In the genomic region with DNA sequence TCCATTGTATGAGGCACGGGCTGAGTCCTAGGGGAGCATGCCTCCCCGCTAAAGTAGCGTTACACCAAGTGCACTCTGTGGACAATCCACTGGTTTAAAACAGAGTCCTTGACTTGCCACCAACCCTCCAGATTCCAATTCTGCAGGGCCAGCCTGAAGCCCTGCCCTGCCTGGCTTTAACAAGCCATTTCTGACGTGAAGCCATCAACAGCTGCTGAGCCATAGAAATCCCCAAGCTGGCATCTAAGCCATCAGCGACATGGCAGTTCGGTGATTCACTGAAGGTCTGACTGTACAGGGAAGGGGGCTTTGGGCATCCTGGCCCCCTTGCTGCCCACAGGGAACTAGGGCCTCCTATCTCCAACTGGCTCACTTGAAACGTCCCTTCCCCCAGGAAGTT, we compare ENCODE assay signal across 1 cellular context.
TF ChIP-seq lines count a peak whose summit lies in the region.

No MANE protein-coding gene starts in this region.

TF ChIP-seq in IMR-90, 13 proteins besides CTCF, POLR2A, EP300 and RAD21:
- TF ChIP-seq USF2 (IDR thresholded peaks at IDR 0.05; ENCODE audit: low read depth, low read length) (no peak), NFE2L2 (IDR thresholded peaks at IDR 0.05; ENCODE audit: low read depth, low read length) (no peak), MAFK (IDR thresholded peaks at IDR 0.05; ENCODE audit: low read depth, low read length) (no peak), CEBPB (IDR thresholded peaks at IDR 0.05; ENCODE audit: low read depth, low read length) (no peak), FOS (IDR thresholded peaks at IDR 0.05; ENCODE audit: low read depth, low read length) (no peak), RFX5 (IDR thresholded peaks at IDR 0.05; ENCODE audit: low read depth, low read length) (no peak), BHLHE40 (IDR thresholded peaks at IDR 0.05; ENCODE audit: low read depth, low read length) (no peak), MAZ (IDR thresholded peaks at IDR 0.05; ENCODE audit: borderline replicate concordance, low read depth, low read length) (no peak), RCOR1 (IDR thresholded peaks at IDR 0.05; ENCODE audit: insufficient replicate concordance, low read length) (no peak), MXI1 (IDR thresholded peaks at IDR 0.05; ENCODE audit: borderline replicate concordance, low read depth, low read length) (no peak), CHD1 (IDR thresholded peaks at IDR 0.05; ENCODE audit: low read depth, low read length) (no peak), SMC3 (IDR thresholded peaks at IDR 0.05; ENCODE audit: low read depth, low read length) (no peak)
- TF ChIP-seq, protein P1, sequence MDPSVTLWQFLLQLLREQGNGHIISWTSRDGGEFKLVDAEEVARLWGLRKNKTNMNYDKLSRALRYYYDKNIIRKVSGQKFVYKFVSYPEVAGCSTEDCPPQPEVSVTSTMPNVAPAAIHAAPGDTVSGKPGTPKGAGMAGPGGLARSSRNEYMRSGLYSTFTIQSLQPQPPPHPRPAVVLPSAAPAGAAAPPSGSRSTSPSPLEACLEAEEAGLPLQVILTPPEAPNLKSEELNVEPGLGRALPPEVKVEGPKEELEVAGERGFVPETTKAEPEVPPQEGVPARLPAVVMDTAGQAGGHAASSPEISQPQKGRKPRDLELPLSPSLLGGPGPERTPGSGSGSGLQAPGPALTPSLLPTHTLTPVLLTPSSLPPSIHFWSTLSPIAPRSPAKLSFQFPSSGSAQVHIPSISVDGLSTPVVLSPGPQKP (IDR thresholded peaks at IDR 0.05; ENCODE audit: borderline replicate concordance, low read depth, low read length): no peak
